Comparison of ENCODE assay signal across 20 cellular contexts in genomic region chr3:25041871-25042584, GRCh38.
"Had no signal": no experiment of that assay in that cellular context is flagged by ENCODE, and none has a peak within 500 bp of the region (broad histone marks: within the 10 kb centered on the region; RNA-seq: fewer than 3 reads in every experiment).

No MANE protein-coding gene starts in this region.

- H3K36me3 Mint-ChIP-seq: activated naive CD4-positive, alpha-beta T cell treated with anti-CD3 and anti-CD28 coated beads, Interleukin-2, amount 50 U/mL, for 24 hours; IgD-negative memory B cell had no signal

- ATAC-seq: activated CD4-positive, alpha-beta T cell treated with anti-CD3 and anti-CD28 coated beads for 36 hours; activated T-cell treated with anti-CD3 and anti-CD28 coated beads, Interleukin-2, amount 50 U/mL, for 72 hours; body of pancreas; PC-3 had no signal

- H3K27ac Mint-ChIP-seq: activated CD4-positive, alpha-beta memory T cell treated with anti-CD3 and anti-CD28 coated beads, Interleukin-2, amount 10 ng/mL, durations not matched to agents 7 days and 5 days; activated CD4-positive, alpha-beta T cell treated with anti-CD3 and anti-CD28 coated beads for 36 hours; activated naive CD4-positive, alpha-beta T cell treated with anti-CD3 and anti-CD28 coated beads, Interleukin-2, amount 50 U/mL, for 24 hours; activated T-cell treated with anti-CD3 and anti-CD28 coated beads, Interleukin-2, amount 50 U/mL, for 72 hours; activated T-helper 2 cell treated with anti-CD3 and anti-CD28 coated beads, Interferon-gamma antibody, Interleukin-2, Interleukin-4, amounts not matched to agents 10 μg/mL and 5 μg/mL and 100 μg/mL, durations not matched to agents 14 hours and 24 hours and 36 hours; IgD-negative memory B cell had no signal

- H3K4me3 Mint-ChIP-seq: activated CD4-positive, alpha-beta memory T cell treated with anti-CD3 and anti-CD28 coated beads, Interleukin-2, amount 10 ng/mL, durations not matched to agents 7 days and 5 days; activated CD4-positive, alpha-beta T cell treated with anti-CD3 and anti-CD28 coated beads for 36 hours; activated naive CD4-positive, alpha-beta T cell treated with anti-CD3 and anti-CD28 coated beads, Interleukin-2, amount 50 U/mL, for 24 hours; activated T-cell treated with anti-CD3 and anti-CD28 coated beads, Interleukin-2, amount 50 U/mL, for 72 hours; central memory CD8-positive, alpha-beta T cell; IgD-negative memory B cell had no signal

- DNase-seq: activated CD4-positive, alpha-beta memory T cell treated with anti-CD3 and anti-CD28 coated beads, Interleukin-2, amount 10 ng/mL, durations not matched to agents 7 days and 5 days; activated CD4-positive, alpha-beta T cell treated with anti-CD3 and anti-CD28 coated beads for 36 hours; activated CD4-positive, alpha-beta T cell treated with anti-CD3 and anti-CD28 coated beads, Interleukin-2, amount 50 U/mL, for 1 hour; activated T-cell treated with anti-CD3 and anti-CD28 coated beads, Interleukin-2, amount 50 U/mL, for 72 hours; aorta; body of pancreas; NCI-H1092; NCI-H1417; NCI-H2029; NCI-H2107; NCI-H2171 treated with DMSO at 0.1 percent for 48 hours; NCI-H226; NCI-H526; PC-3; SIG-M5; T-helper 1 cell had no signal

- H3K4me1 Mint-ChIP-seq: activated CD4-positive, alpha-beta memory T cell treated with anti-CD3 and anti-CD28 coated beads, Interleukin-2, amount 10 ng/mL, durations not matched to agents 7 days and 5 days; activated CD4-positive, alpha-beta T cell treated with anti-CD3 and anti-CD28 coated beads for 36 hours; activated naive CD4-positive, alpha-beta T cell treated with anti-CD3 and anti-CD28 coated beads, Interleukin-2, amount 50 U/mL, for 24 hours; central memory CD8-positive, alpha-beta T cell; IgD-negative memory B cell had no signal

- H3K4me3 ChIP-seq: body of pancreas had no signal

- H3K27me3 Mint-ChIP-seq: activated CD4-positive, alpha-beta memory T cell treated with anti-CD3 and anti-CD28 coated beads, Interleukin-2, amount 10 ng/mL, durations not matched to agents 7 days and 5 days; activated CD4-positive, alpha-beta T cell treated with anti-CD3 and anti-CD28 coated beads for 36 hours; central memory CD8-positive, alpha-beta T cell; IgD-negative memory B cell had no signal

- H3K9me3 Mint-ChIP-seq: activated T-helper 2 cell treated with anti-CD3 and anti-CD28 coated beads, Interferon-gamma antibody, Interleukin-2, Interleukin-4, amounts not matched to agents 10 μg/mL and 5 μg/mL and 100 μg/mL, durations not matched to agents 14 hours and 24 hours and 36 hours had no signal
